In the genomic region with DNA sequence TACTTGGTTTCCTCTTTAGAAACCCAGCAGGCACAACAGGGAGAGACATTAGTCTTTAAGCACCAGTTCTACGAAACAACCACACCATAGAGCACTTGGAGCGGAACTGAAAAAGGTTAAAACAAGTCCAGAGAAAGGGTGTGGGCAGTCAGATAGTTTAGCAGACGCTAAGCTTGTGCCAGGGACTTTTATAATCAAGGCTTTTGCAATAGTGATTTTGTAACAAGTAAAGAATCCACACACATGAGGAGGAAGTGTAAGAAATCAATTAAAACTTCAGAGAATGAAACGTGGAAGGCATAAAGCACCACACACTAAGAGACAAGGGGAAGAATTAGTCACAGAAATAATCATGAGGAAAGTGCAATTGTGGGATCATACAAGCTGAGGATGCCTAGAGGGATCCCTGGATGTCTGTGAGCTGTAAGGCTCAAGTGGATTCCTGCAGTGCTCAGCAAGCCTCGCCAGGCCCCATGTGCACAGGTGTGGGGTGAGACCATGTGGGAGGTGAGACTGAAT, we compare ENCODE assay signal across 11 cellular contexts. TPM values are rescaled to one million over a fixed set of nuclear protein-coding genes. Genes with fewer than 3 reads are reported as not detected.
A peak's percentile ranks its signal among the peaks of the same experiment; 100 is the strongest.
DNase-seq lines count a peak whose midpoint lies in the region; ATAC-seq, FAIRE-seq and TF ChIP-seq lines count a peak whose summit lies in the region.
"Had no signal": no experiment of that assay in that cellular context is flagged by ENCODE, and none has a peak within 500 bp of the region (broad histone marks: within the 10 kb centered on the region; RNA-seq: fewer than 3 reads in every experiment).

No MANE protein-coding gene starts in this region.

- H3K9me3 Mint-ChIP-seq in activated CD4-positive, alpha-beta memory T cell treated with anti-CD3 and anti-CD28 coated beads for 36 hours: no peaks in the 10 kb centered on the region

- H3K4me1 ChIP-seq in pancreas (peaks cover 0 to 17% (median 6%) of the 10 kb centered on the region in 3 donors), uterus (no peaks in the 10 kb centered on the region), small intestine (ENCODE audit: control insufficient read depth in 2 of 2, insufficient read depth in 1 of 2, low read depth in 1 of 2, low read length in 1 of 2) (no peaks in the 10 kb centered on the region)

- intact Hi-C loops in pancreas (cut with DNase I): no loop called here
- intact Hi-C loops in uterus (cut with DNase I; ENCODE audit: low total_unique reads): no loop called here
- intact Hi-C loops in activated CD4-positive, alpha-beta memory T cell treated with anti-CD3 and anti-CD28 coated beads for 36 hours (cut with micrococcal nuclease): no loop called here

- DNase-seq in GF-D8 (lab: John Stamatoyannopoulos, UW) (peak; percentile 24), RWPE1 (ENCODE audit: low spot score) (peak; percentile 42), fibroblast of gingiva (ENCODE audit: low read depth) (peak; percentile 14), pancreas (no peak), uterus (no peak), small intestine (no peak)
- DNase-seq in activated CD4-positive, alpha-beta memory T cell treated with anti-CD3 and anti-CD28 coated beads for 36 hours: no peak
- DNase-seq: activated CD4-positive, alpha-beta T cell treated with anti-CD3 and anti-CD28 coated beads for 48 hours; DMS79 treated with DMSO at 0.1 percent for 48 hours had no signal

- no peaks in the 10 kb centered on the region for H3K36me3 ChIP-seq in pancreas
- no peaks in the 10 kb centered on the region for H3K36me3 ChIP-seq in uterus
- H3K36me3 ChIP-seq in small intestine (ENCODE audit: control insufficient read depth in 2 of 2, insufficient read depth in 2 of 2, low read length in 2 of 2): no peaks in the 10 kb centered on the region

- H3K27ac ChIP-seq in RWPE1: peak overlapping the region; percentile 77
- H3K27ac ChIP-seq in pancreas: peak overlapping the region in 3 of 4 donors; percentile 23 to 77 (median 77)
- H3K27ac ChIP-seq in uterus: no peak overlapping the region
- H3K27ac ChIP-seq in small intestine (ENCODE audit: low read depth in 1 of 2, low read length in 1 of 2): no peak overlapping the region

- H3K4me1 Mint-ChIP-seq in activated CD4-positive, alpha-beta memory T cell treated with anti-CD3 and anti-CD28 coated beads for 36 hours (ENCODE audit: low read depth): peaks cover 11% of the 10 kb centered on the region

- TF ChIP-seq POLR2A in uterus (IDR thresholded peaks at IDR 0.05): no peak

- ATAC-seq in pancreas: peak; percentile 62 to 82 (median 72)
- ATAC-seq in GM19467 (IDR thresholded peaks at IDR 0.05; ENCODE audit: unreplicated experiment): no peak

- H3K4me3 Mint-ChIP-seq in activated CD4-positive, alpha-beta memory T cell treated with anti-CD3 and anti-CD28 coated beads for 36 hours: no peak overlapping the region

- CTCF ChIA-PET in RWPE1 (lab: Yijun Ruan, JAX): interaction anchor here (0.6 to 0.7 kb wide), 2 partner anchors 43 to 338 kb away, joined by 3 to 4 read pairs; no protein-coding TSS in a partner anchor
- CTCF ChIA-PET in activated CD4-positive, alpha-beta memory T cell treated with anti-CD3 and anti-CD28 coated beads for 36 hours (lab: Charles Lee): interaction anchor here (2.8 kb wide), 1 partner anchor 47 kb away, joined by 9 read pairs; no protein-coding TSS in a partner anchor

- POLR2A ChIA-PET in RWPE1 (lab: Yijun Ruan, JAX; ENCODE audit: low non-redundant PET): no interaction called here
- POLR2A ChIA-PET in activated CD4-positive, alpha-beta memory T cell treated with anti-CD3 and anti-CD28 coated beads for 36 hours (lab: Charles Lee): no interaction called here

- H3K27me3 ChIP-seq in pancreas (no peaks in the 10 kb centered on the region), uterus (no peaks in the 10 kb centered on the region), small intestine (ENCODE audit: control insufficient read depth in 2 of 2, insufficient read depth in 2 of 2, low read length in 2 of 2) (no peaks in the 10 kb centered on the region)

- no peak overlapping the region for H3K27ac Mint-ChIP-seq in activated CD4-positive, alpha-beta memory T cell treated with anti-CD3 and anti-CD28 coated beads for 36 hours

- peaks cover 4% of the 10 kb centered on the region for H3K27me3 Mint-ChIP-seq in activated CD4-positive, alpha-beta memory T cell treated with anti-CD3 and anti-CD28 coated beads for 36 hours

- no peak for TF ChIP-seq CTCF in RWPE1 (conservative IDR thresholded peaks at IDR 0.05; ENCODE audit: low read depth)
- no peak for TF ChIP-seq CTCF in pancreas (IDR thresholded peaks at IDR 0.05)
- no peak for TF ChIP-seq CTCF in uterus (IDR thresholded peaks at IDR 0.05)

- no peak for FAIRE-seq in pancreas (lab: Jason Lieb, UNC)
- FAIRE-seq in small intestine (lab: Jason Lieb, UNC): no peak
- FAIRE-seq: RCC 7860 had no signal

- H3K4me3 ChIP-seq in pancreas (no peak overlapping the region), uterus (no peak overlapping the region), small intestine (ENCODE audit: low read depth in 1 of 2, low read length in 2 of 2) (no peak overlapping the region)

- H3K36me3 Mint-ChIP-seq in activated CD4-positive, alpha-beta memory T cell treated with anti-CD3 and anti-CD28 coated beads for 36 hours: no peaks in the 10 kb centered on the region

- H3K9me3 ChIP-seq in pancreas (no peaks in the 10 kb centered on the region), uterus (no peaks in the 10 kb centered on the region), small intestine (ENCODE audit: control insufficient read depth, low read depth) (no peaks in the 10 kb centered on the region)

- 45 to 46% methylated on average over 5 of the region's 5 CpGs for WGBS in pancreas, 2 donors
- 48 to 61% (median 50%) methylated on average over 5 of the region's 5 CpGs for WGBS in small intestine, 3 donors

RNA-seq across cellular contexts. Expression of gene TLR5, which starts 37.8 kb away (rescaled TPM):
- total RNA-seq in pancreas (10 to 100 TPM in 1 of 6 donors, 1 to 10 TPM in 5; 2.4 to 15.2 (median 4.8) TPM), uterus (10 to 100 TPM in 1 of 4 donors, 1 to 10 TPM in 3; 7.6 to 16.4 (median 8.9) TPM)
- polyA plus RNA-seq in pancreas (1 to 10 TPM; 2.9 to 4.8 TPM), small intestine (1 to 10 TPM in 1 of 3 donors, not detected in 2; 1.8 TPM)
- under 1 TPM; 0.29 to 0.48 TPM for total RNA-seq in activated CD4-positive, alpha-beta memory T cell treated with anti-CD3 and anti-CD28 coated beads for 36 hours

Comparison
In these comparisons a context has a peak if more than half of its experiments do, and no peak if none do; other contexts are left out.
1. DNase-seq: peak in GF-D8 (single experiment), RWPE1 (single experiment) and fibroblast of gingiva (single experiment); none in pancreas (0 of 6), uterus (0 of 2), small intestine (single experiment) and activated CD4-positive, alpha-beta memory T cell treated with anti-CD3 and anti-CD28 coated beads for 36 hours (single experiment).
2. H3K27ac ChIP-seq: peak in RWPE1 (single experiment) and pancreas (3 of 4); none in uterus (0 of 2) and small intestine (0 of 2).